16 cellular contexts compared by ENCODE assay signal in the genomic region with DNA sequence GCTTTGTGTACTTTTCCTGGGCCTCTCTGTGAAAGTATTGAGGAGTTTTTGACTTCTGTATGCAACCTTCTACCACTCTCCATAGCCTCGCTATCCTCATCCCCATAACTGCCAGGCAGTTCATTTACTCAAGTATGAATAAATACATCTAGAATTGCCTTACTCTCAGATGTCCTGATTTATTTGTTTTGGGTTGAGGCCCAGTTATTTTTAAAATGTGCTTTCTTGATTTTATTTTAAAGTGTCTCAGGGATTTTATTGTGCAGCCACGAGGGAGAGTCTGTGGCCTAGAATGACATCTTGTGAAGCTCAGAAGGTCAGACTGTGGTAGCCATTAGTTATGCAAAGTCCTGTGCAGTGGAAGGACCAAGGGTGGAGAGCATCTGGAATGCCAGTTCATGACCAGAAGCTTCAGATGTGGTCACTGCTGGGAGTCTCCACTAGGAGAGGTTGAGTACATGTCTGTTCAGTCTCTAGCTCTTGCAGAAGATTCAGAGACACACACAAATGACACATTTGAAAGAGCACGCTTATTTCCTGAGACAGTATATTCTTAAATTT.
DNase-seq lines count a peak whose midpoint lies in the region; ATAC-seq and TF ChIP-seq lines count a peak whose summit lies in the region.
"Had no signal": no experiment of that assay in that cellular context is flagged by ENCODE, and none has a peak within 500 bp of the region (broad histone marks: within the 10 kb centered on the region; RNA-seq: fewer than 3 reads in every experiment).

No MANE protein-coding gene starts in this region.

- TF ChIP-seq CTCF in astrocyte of the cerebellum (IDR thresholded peaks at IDR 0.05; ENCODE audit: low read depth, low read length, missing control alignments) (no peak), fibroblast of villous mesenchyme (IDR thresholded peaks at IDR 0.05; ENCODE audit: insufficient read depth, low read depth, low read length) (no peak), upper lobe of right lung (IDR thresholded peaks at IDR 0.05) (no peak)

- H3K4me1 ChIP-seq in upper lobe of right lung, result no peaks in the 10 kb centered on the region

- peak; percentile 40 for ATAC-seq in upper lobe of right lung
- ATAC-seq: Panc1 had no signal

- in situ Hi-C loops in astrocyte of the cerebellum (cut with HindIII; ENCODE audit: low sequenced_read_pairs), result no loop called here

- no peaks in the 10 kb centered on the region for H3K27me3 ChIP-seq in upper lobe of right lung

- no peaks in the 10 kb centered on the region for H3K36me3 ChIP-seq in upper lobe of right lung

- no peaks in the 10 kb centered on the region for H3K9me3 ChIP-seq in upper lobe of right lung

- intact Hi-C loops in upper lobe of right lung (cut with DNase I), result no loop called here

- DNase-seq in HT1080 (ENCODE audit: low read depth), result peak; percentile 3
- peak; percentile 5 for DNase-seq in astrocyte of the cerebellum (ENCODE audit: low read depth)
- DNase-seq in fibroblast of villous mesenchyme (ENCODE audit: low read depth), result peak; percentile 4
- DNase-seq in upper lobe of right lung, result no peak
- no peak for DNase-seq in stimulated activated CD4-positive, alpha-beta T cell treated with anti-CD3 and anti-CD28 coated beads, Interleukin-15, amount 100 ng/mL, for 24 hours
- no peak for DNase-seq in SK-N-DZ (ENCODE audit: low spot score)
- DNase-seq in NCI-H446 treated with DMSO at 0.1 percent for 48 hours (lab: John Stamatoyannopoulos, UW), result no peak
- DNase-seq: DMS 273 treated with DMSO at 0.1 percent for 48 hours, HCEC 1CT, MV-4-11, NCI-H1417, NCI-H2029 treated with DMSO at 0.1 percent for 48 hours, NCI-H510A, T-helper 1 cell had no signal

- no peak overlapping the region for H3K4me3 ChIP-seq in astrocyte of the cerebellum (ENCODE audit: low read depth, low read length)
- H3K4me3 ChIP-seq in fibroblast of villous mesenchyme (ENCODE audit: low read depth, low read length), result no peak overlapping the region
- H3K4me3 ChIP-seq in upper lobe of right lung, result no peak overlapping the region
- H3K4me3 ChIP-seq: SK-N-MC had no signal

- H3K27ac ChIP-seq in upper lobe of right lung, result no peak overlapping the region
- H3K27ac ChIP-seq: SK-N-MC had no signal

Comparison
In these comparisons a context has a peak if more than half of its experiments do, and no peak if none do; other contexts are left out.
1. DNase-seq: peak in HT1080 (single experiment), astrocyte of the cerebellum (single experiment) and fibroblast of villous mesenchyme (single experiment); none in upper lobe of right lung (single experiment), stimulated activated CD4-positive, alpha-beta T cell treated with anti-CD3 and anti-CD28 coated beads, Interleukin-15, amount 100 ng/mL, for 24 hours (single experiment), SK-N-DZ (single experiment) and NCI-H446 treated with DMSO at 0.1 percent for 48 hours (single experiment).